8 cellular contexts compared by ENCODE assay signal in genomic region chr10:88810196-88810961, GRCh38. TPM values are rescaled to one million over a fixed set of nuclear protein-coding genes. Genes with fewer than 3 reads are reported as not detected.
DNase-seq lines count a peak whose midpoint lies in the region; ATAC-seq, FAIRE-seq and TF ChIP-seq lines count a peak whose summit lies in the region.

No MANE protein-coding gene starts in this region.

- H3K9me3 Mint-ChIP-seq in brain: no peaks in the 10 kb centered on the region

- H3K36me3 ChIP-seq in testis (ENCODE audit: low read depth, missing control alignments): no peaks in the 10 kb centered on the region

- ATAC-seq in HG02678 (IDR thresholded peaks at IDR 0.05; ENCODE audit: unreplicated experiment): no peak

- FAIRE-seq in HTR-8/SVneo (lab: Jason Lieb, UNC) (no peak), islet of Langerhans (lab: Jason Lieb, UNC) (peak; percentile 36)

- H3K27me3 ChIP-seq in testis: no peaks in the 10 kb centered on the region

- peaks cover 12% of the 10 kb centered on the region for H3K4me1 Mint-ChIP-seq in brain

- H3K36me3 Mint-ChIP-seq in brain: no peaks in the 10 kb centered on the region

- no peaks in the 10 kb centered on the region for H3K4me1 ChIP-seq in testis

- peaks cover 13% of the 10 kb centered on the region for H3K27me3 Mint-ChIP-seq in brain

- no peak overlapping the region for H3K4me3 Mint-ChIP-seq in brain

- no peak for TF ChIP-seq POLR2A in testis (IDR thresholded peaks at IDR 0.05)

- intact Hi-C loops in testis (cut with DNase I; ENCODE audit: low total_unique reads): no loop called here

- TF ChIP-seq CTCF in brain (conservative IDR thresholded peaks at IDR 0.05) (peak; percentile 60 to 76), testis (IDR thresholded peaks at IDR 0.05) (peak in 2 of 3 experiments; percentile 45 to 65)

- H3K9me3 ChIP-seq in testis: no peaks in the 10 kb centered on the region

- 60 to 65% methylated on average over 5 of the region's 5 CpGs for WGBS in testis, 2 donors

- H3K27ac ChIP-seq in testis: no peak overlapping the region

- DNase-seq in activated CD8-positive, alpha-beta memory T cell treated with anti-CD3 and anti-CD28 coated beads, Interleukin-2, amount 50 U/mL, for 1 hour (ENCODE audit: extremely low read depth): peak; percentile 10
- DNase-seq in activated CD8-positive, alpha-beta memory T cell treated with anti-CD3 and anti-CD28 coated beads for 24 hours: no peak
- peak; percentile 33 for DNase-seq in HTR-8/SVneo (ENCODE audit: insufficient read length, low spot score)
- DNase-seq in OCI-M1 (lab: John Stamatoyannopoulos, UW): peak; percentile 81
- peak; percentile 30 for DNase-seq in testis

- no peak overlapping the region for H3K4me3 ChIP-seq in testis

- peak overlapping the region in 1 of 5 experiments; percentile 28 for H3K27ac Mint-ChIP-seq in brain

RNA-seq across cellular contexts. Expression of gene LIPM, which starts 7.8 kb away (rescaled TPM):
- polyA plus RNA-seq in brain (ENCODE audit: insufficient read depth, low read depth, low replicate concordance) (not detected), testis (ENCODE audit: insufficient read depth, low read depth, low replicate concordance) (not detected)
- total RNA-seq in testis: not detected

RNA-seq across cellular contexts. Expression of gene ANKRD22, which starts 41.3 kb away (rescaled TPM):
- polyA plus RNA-seq in brain (ENCODE audit: insufficient read depth, low read depth, low replicate concordance) (not detected), testis (ENCODE audit: insufficient read depth, low read depth, low replicate concordance) (1.3 TPM)
- under 1 TPM in 1 of 2 donors, not detected in 1; 0.31 TPM for total RNA-seq in testis

RNA-seq across cellular contexts. Expression of gene LIPN, which starts 50.6 kb away (rescaled TPM):
- polyA plus RNA-seq in brain (ENCODE audit: insufficient read depth, low read depth, low replicate concordance): not detected
- under 1 TPM in 1 of 2 donors, not detected in 1; 0.31 TPM for total RNA-seq in testis
- polyA plus RNA-seq in testis (ENCODE audit: insufficient read depth, low read depth, low replicate concordance): not detected
